Comparison of ENCODE assay signal across 8 cellular contexts in the genomic region with DNA sequence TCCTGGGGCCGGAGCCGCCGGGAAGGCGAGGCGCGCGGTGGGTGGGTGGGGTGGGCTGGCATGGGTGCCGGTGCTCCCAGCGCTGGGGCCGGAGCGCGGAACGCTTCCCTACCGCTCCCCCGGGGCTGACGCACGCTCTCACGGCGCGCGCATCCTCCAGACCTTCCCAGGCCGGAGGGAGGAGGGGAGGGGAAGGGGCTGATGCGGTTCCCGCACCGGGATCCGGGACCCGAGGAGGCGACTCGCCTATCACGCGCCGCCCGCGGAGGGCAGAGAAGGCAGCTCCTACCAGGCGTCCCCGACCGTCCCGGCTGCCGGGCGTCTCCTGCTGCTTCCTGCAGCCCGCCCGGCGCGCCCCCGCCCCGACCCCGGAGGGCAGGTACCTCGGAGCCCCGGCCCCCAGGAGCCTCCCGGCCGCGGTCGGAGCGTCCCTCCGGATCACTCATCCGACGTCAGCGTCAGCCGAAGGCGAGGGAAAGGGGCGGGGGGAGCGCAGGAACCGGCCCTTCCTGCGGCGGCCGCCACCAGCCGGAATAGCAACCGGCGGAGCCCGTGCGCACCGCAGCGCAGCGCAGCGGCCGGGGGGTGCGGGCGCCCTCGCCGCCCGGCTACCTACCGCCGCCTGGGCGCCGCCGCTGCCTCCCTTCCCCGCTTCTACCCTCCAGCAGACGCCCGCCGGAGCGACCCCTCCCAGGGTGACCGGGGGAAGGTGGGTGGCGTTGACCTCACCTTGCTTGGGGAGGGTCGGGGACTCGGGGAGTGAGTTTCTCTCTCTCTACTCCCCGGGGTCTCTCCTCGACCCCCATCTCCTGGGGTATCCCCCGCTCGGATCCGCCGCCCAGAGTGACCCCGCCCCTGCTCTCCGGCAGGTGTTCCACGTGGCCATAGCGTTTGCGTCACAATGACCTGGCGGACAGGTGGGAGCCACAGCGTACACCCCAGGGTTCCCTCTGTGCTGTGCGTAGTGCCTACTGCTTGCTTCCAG. TPM values are rescaled to one million over a fixed set of nuclear protein-coding genes. Genes with fewer than 3 reads are reported as not detected.
DNase-seq lines count a peak whose midpoint lies in the region; ATAC-seq, FAIRE-seq and TF ChIP-seq lines count a peak whose summit lies in the region.

A gene (minus strand): TSS at position 457 of the 985 bp plus-strand sequence. CDS start 26,241 bp downstream, outside the sequence.

- ATAC-seq in Panc1 (peak; percentile 89), K562 (peak; percentile 94), HG03135 (IDR thresholded peaks at IDR 0.05; ENCODE audit: unreplicated experiment) (no peak)

- H3K4me2 ChIP-seq in K562 (ENCODE audit: insufficient read depth, low read length) = peak within 1 kb of the TSS; percentile 75

- TF ChIP-seq RAD21 in K562 (CRISPR knock-in tag; conservative IDR thresholded peaks at IDR 0.05 in 1 of 2, IDR thresholded peaks at IDR 0.05 in 1 of 2) = no peak; a peak in 1 of 4 replicates

- H3K9me3 ChIP-seq in Panc1 (ENCODE audit: control insufficient read depth, insufficient read depth, low read depth, low read length) (no peaks in the 10 kb centered on the region), K562 (replicated peaks; ENCODE audit: control insufficient read depth, insufficient read depth, low read depth, low read length) (no peaks in the 10 kb centered on the region)

- intact Hi-C loops in Panc1 (cut with micrococcal nuclease; ENCODE audit: unreplicated experiment) = no loop called here
- intact Hi-C loops in K562 (cut with micrococcal nuclease) = loop anchor here (1.0 kb wide), 1 partner anchor 29 kb away; no protein-coding TSS in a partner anchor

- 1% methylated on average over 42 of the region's 109 CpGs for WGBS in K562 (ENCODE audit: insufficient coverage, low coverage, missing lambda C conversion rate)

- H3K9me1 ChIP-seq in K562 (ENCODE audit: control insufficient read depth, insufficient read depth, low read length) = no peaks in the 10 kb centered on the region

- H3K27me3 ChIP-seq in Panc1 (ENCODE audit: control insufficient read depth, insufficient read depth, low read length) = peaks cover 55% of the 10 kb centered on the region
- H3K27me3 ChIP-seq in K562 (ENCODE audit: control insufficient read depth in 2 of 2, insufficient read depth in 2 of 2, low read length in 2 of 2) = no peaks in the 10 kb centered on the region

- H3K4me3 ChIP-seq in Panc1 (ENCODE audit: low read depth in 2 of 2, low read length in 2 of 2) (peak within 1 kb of the TSS; percentile 49 to 63), K562 (peak within 1 kb of the TSS; percentile 79)

- FAIRE-seq in K562 (lab: Jason Lieb, UNC) = no peak

- H4K20me1 ChIP-seq in K562 (replicated peaks; ENCODE audit: control insufficient read depth, insufficient read depth, low read length) = no peaks in the 10 kb centered on the region

- peak; percentile 64 for DNase-seq in CD1c-positive myeloid dendritic cell (ENCODE audit: extremely low spot score)
- peak; percentile 4 for DNase-seq in GM19238 (ENCODE audit: insufficient read length, low spot score)
- peak; percentile 51 for DNase-seq in HT1080 (ENCODE audit: low read depth)
- no peak for DNase-seq in Panc1 (ENCODE audit: low read depth, low spot score)
- DNase-seq in K562 (ENCODE audit: extremely low read depth in 1 of 4, low spot score in 3 of 4) = peak; percentile 77 to 83 (median 78)
- peak in 39 of 51 donors; percentile 2 to 69 (median 22) for DNase-seq in hypothalamus (lab: John Stamatoyannopoulos, UW)
- peak; percentile 33 for DNase-seq in putamen (ENCODE audit: low spot score)

- H3K36me3 ChIP-seq in Panc1 (ENCODE audit: control insufficient read depth, insufficient read depth, low read length) (peaks cover 6% of the 10 kb centered on the region; the same call in 1 of the 2 replicates), K562 (ENCODE audit: control insufficient read depth, insufficient read depth, low read length) (no peaks in the 10 kb centered on the region)

- TF ChIP-seq EP300 in K562 (IDR thresholded peaks at IDR 0.05; ENCODE audit: low read length) = no peak

- CTCF ChIA-PET in Panc1 (lab: Charles Lee) = interaction anchor here (0.6 kb wide), 1 partner anchor 785 kb away, joined by 4 read pairs; no protein-coding TSS in a partner anchor
- CTCF ChIA-PET in K562 (lab: Yijun Ruan, JAX; ENCODE audit: low intra/inter-chr PET ratio) = interaction anchor here (0.6 kb wide), 1 partner anchor 510 kb away, joined by 3 read pairs; no protein-coding TSS in a partner anchor

- in situ Hi-C loops in Panc1 (cut with HindIII; ENCODE audit: low pct_unique_long_range_greater_than_20kb, low sequenced_read_pairs) = no loop called here
- in situ Hi-C loops in K562 (cut with MboI) = no loop called here

- peak within 1 kb of the TSS; percentile 94 for H2AFZ ChIP-seq in K562 (ENCODE audit: low read depth, low read length)

- H3K4me1 ChIP-seq in Panc1 (ENCODE audit: control insufficient read depth, insufficient read depth, low read length) = peaks cover 10% of the 10 kb centered on the region
- peaks cover 10 to 11% of the 10 kb centered on the region in 2 experiments; a peak in 4 of 5 replicates for H3K4me1 ChIP-seq in K562 (replicated peaks in 1 of 2; ENCODE audit: control insufficient read depth in 2 of 2, insufficient read depth in 2 of 2, low read length in 2 of 2)

- no peak within 1 kb of the TSS for H3K27ac ChIP-seq in Panc1 (ENCODE audit: low read length)
- peak within 1 kb of the TSS; percentile 75 for H3K27ac ChIP-seq in K562 (ENCODE audit: extremely low read depth, low read depth, low read length)

- H3K79me2 ChIP-seq in K562 (ENCODE audit: control insufficient read depth, insufficient read depth, low read length) = peaks cover 12% of the 10 kb centered on the region

- peak; percentile 64 for TF ChIP-seq POLR2A in K562 (conservative IDR thresholded peaks at IDR 0.05)

- H3K9ac ChIP-seq in K562 (ENCODE audit: insufficient read depth in 1 of 2, low read depth in 2 of 2, low read length in 2 of 2) = peak within 1 kb of the TSS; percentile 69 to 99

- POLR2A ChIA-PET in Panc1 (lab: Charles Lee) = no interaction called here
- POLR2A ChIA-PET in K562 (lab: Yijun Ruan, JAX) = interaction anchor here (0.6 to 1.6 kb wide), 11 partner anchors 8 to 621 kb away, joined by 3 to 10 read pairs (median 3); a partner anchor contains a TSS

- TF ChIP-seq CTCF in Panc1 (IDR thresholded peaks at IDR 0.05) (no peak), K562 (IDR thresholded peaks at IDR 0.05 in 2 of 3, conservative IDR thresholded peaks at IDR 0.05 in 1 of 3; ENCODE audit: insufficient read depth in 2 of 3, low read depth in 1 of 3, low read length in 3 of 3) (peak in 2 of 3 experiments; percentile 18 to 33; a peak in 2 of 6 replicates)

- BruUV-seq in Panc1 (replicated peaks; lab: Mats Ljungman, UMichigan) (no TSS peak), K562 (replicated peaks; lab: Mats Ljungman, UMichigan) (no TSS peak)

TF ChIP-seq in K562, 482 proteins besides CTCF, POLR2A, EP300 and RAD21 (continues in another document):
- no peak for TF ChIP-seq ZNF253 (CRISPR knock-in tag; conservative IDR thresholded peaks at IDR 0.05)
- TF ChIP-seq TBP (optimal IDR thresholded peaks at IDR 0.05; ENCODE audit: low read depth, low read length) = peak; percentile 62
- no peak for TF ChIP-seq HNRNPH1 (optimal IDR thresholded peaks at IDR 0.05; ENCODE audit: low read depth, low read length)
- 0 out of 4 replicates have a peak, but pooled peaks of 1 of the 2 experiments have one; percentile 14 for TF ChIP-seq SIN3A (IDR thresholded peaks at IDR 0.05; ENCODE audit: borderline replicate concordance in 2 of 2, control insufficient read depth in 1 of 2, low read depth in 2 of 2, low read length in 2 of 2)
- no peak for TF ChIP-seq SRSF1 (IDR thresholded peaks at IDR 0.05; ENCODE audit: low read depth, low read length)
- TF ChIP-seq TRIM28 (IDR thresholded peaks at IDR 0.05) = no peak
- no peak for TF ChIP-seq PPARD (CRISPR knock-in tag; IDR thresholded peaks at IDR 0.05)
- no peak for TF ChIP-seq ZNF778 (CRISPR knock-in tag; IDR thresholded peaks at IDR 0.05)
- TF ChIP-seq ILK (tag; IDR thresholded peaks at IDR 0.05; ENCODE audit: borderline replicate concordance, low read depth) = no peak

RNA-seq across cellular contexts. Expression of the gene that starts here (rescaled TPM):
- 0.98 and 1.3 TPM in 2 replicates for total RNA-seq in HT1080 (2014; rRNA removed; shearing (Covaris generic))
- polyA plus RNA-seq in HT1080 (2015; cell fraction: cytosol; rRNA removed) = 3.4 and 7.0 TPM in 2 replicates
- polyA plus RNA-seq in HT1080 (2015; cell fraction: nucleus; rRNA removed) = 5.7 and 10.0 TPM in 2 replicates
- total RNA-seq in Panc1 (2021; ENCODE audit: unreplicated experiment) (1.1 TPM), K562 (2014; rRNA removed) (12.7 and 16.4 TPM in 2 replicates), K562 (2014; rRNA removed; fragmentation: Illumina TruSeq; extraction: Trizol) (18.5 and 23.0 TPM in 2 replicates), K562 (2015; rRNA removed; fragmentation: Illumina TruSeq; extraction: Trizol) (16.1 and 16.4 TPM in 2 replicates), K562 (2021) (17.8 and 18.5 TPM in 2 replicates)
- polyA plus RNA-seq in Panc1 (2012; ENCODE audit: insufficient read length) = 1.0 TPM
- 20.3 and 57.6 TPM in 2 replicates for total RNA-seq in K562 (2011; cell fraction: chromatin; rRNA removed; ENCODE audit: low replicate concordance)
- total RNA-seq in K562 (2011; cell fraction: nucleolus; rRNA removed) = 10.7 and 12.4 TPM in 2 replicates
- total RNA-seq in K562 (2011; cell fraction: nucleoplasm; rRNA removed) = 18.8 and 19.2 TPM in 2 replicates
- polyA plus RNA-seq in K562 (2011; rRNA removed) (19.8 and 26.0 TPM in 2 replicates), K562 (2014; fragmentation: Illumina TruSeq; extraction: Trizol) (17.2 and 22.3 TPM in 2 replicates), K562 (2014; fragmentation: Nextera tagmentation; extraction: Ambion mirVana) (10 to 100 TPM in 1 of 2 experiments, 1 to 10 TPM in 1; 7.1 to 10.7 TPM), K562 (2014; rRNA removed) (14.2 and 17.8 TPM in 2 replicates)
- polyA plus RNA-seq in K562 (2011; cell fraction: cytosol; rRNA removed) = 4.8 and 11.7 TPM in 2 replicates
- polyA plus RNA-seq in K562 (2011; cell fraction: nucleus; rRNA removed) = 11.4 and 24.9 TPM in 2 replicates
- 13.9 and 35.9 TPM in 2 replicates for polyA plus RNA-seq in K562 (2012)
- 23.8 and 38.1 TPM in 2 replicates for polyA minus RNA-seq in K562 (2011; rRNA and poly(A)+ RNA removed)
- 6.6 and 7.9 TPM in 2 replicates for polyA minus RNA-seq in K562 (2011; cell fraction: cytosol; rRNA and poly(A)+ RNA removed)
- polyA minus RNA-seq in K562 (2011; cell fraction: nucleus; rRNA and poly(A)+ RNA removed) = 10.2 and 35.3 TPM in 2 replicates
